In genomic region chr3:116040152-116040551, GRCh38 we compare ENCODE assay signal across 34 cellular contexts.
"Had no signal": no experiment of that assay in that cellular context is flagged by ENCODE, and none has a peak within 500 bp of the region (broad histone marks: within the 10 kb centered on the region; RNA-seq: fewer than 3 reads in every experiment).

No MANE protein-coding gene starts in this region.

- DNase-seq: activated CD4-positive, alpha-beta memory T cell treated with anti-CD3 and anti-CD28 coated beads, Interleukin-2, amount 10 ng/mL, durations not matched to agents 7 days and 5 days; activated CD4-positive, alpha-beta T cell treated with anti-CD3 and anti-CD28 coated beads for 1 hour; activated CD4-positive, alpha-beta T cell treated with anti-CD3 and anti-CD28 coated beads for 48 hours; activated CD4-positive, CD25-positive, alpha-beta regulatory T cell; activated effector memory CD4-positive, alpha-beta T cell treated with anti-CD3 and anti-CD28 coated beads, Interleukin-2, amount 50 U/mL, for 16 hours; activated naive CD4-positive, alpha-beta T cell treated with Interleukin-2 at 50 U/mL for 16 hours; activated naive CD8-positive, alpha-beta T cell treated with anti-CD3 and anti-CD28 coated beads, Interleukin-2, amount 10 ng/mL, durations not matched to agents 7 days and 5 days; activated T-cell treated with anti-CD3 and anti-CD28 coated beads, Interleukin-2, amount 50 U/mL, for 1 hour; activated T-cell treated with anti-CD3 and anti-CD28 coated beads, Interleukin-2, amount 50 U/mL, for 72 hours; amygdala; body of pancreas; cerebellar nuclear complex; Kasumi-1; KBM-7; MG63; NCI-H1048; NCI-H1105 treated with DMSO at 0.1 percent for 48 hours; NCI-H1436; NCI-H1694; NCI-H1930; NCI-H2081 treated with DMSO at 0.1 percent for 48 hours; NCI-H345; NCI-H524 treated with DMSO at 0.1 percent for 48 hours; PC-3; Peyer's patch; RPMI8226; SHP77 treated with DMSO at 0.1 percent for 48 hours; SK-N-SH; WERI-Rb-1 had no signal

- H3K4me3 ChIP-seq: body of pancreas, breast epithelium, MG63, Peyer's patch, SJSA1 had no signal

- H3K27me3 ChIP-seq: body of pancreas, breast epithelium, MG63, Peyer's patch, SJSA1 had no signal

- H3K27ac ChIP-seq: body of pancreas, breast epithelium, Peyer's patch, SJSA1, WERI-Rb-1 had no signal

- ATAC-seq: activated T-cell treated with anti-CD3 and anti-CD28 coated beads, Interleukin-2, amount 50 U/mL, for 72 hours; activated T-helper 17 cell treated with anti-CD3 and anti-CD28 coated beads, Interleukin-2, amount 50 U/mL, for 72 hours; body of pancreas; PC-3 had no signal

- FAIRE-seq: astrocyte, TTC549 had no signal
